In the genomic region with DNA sequence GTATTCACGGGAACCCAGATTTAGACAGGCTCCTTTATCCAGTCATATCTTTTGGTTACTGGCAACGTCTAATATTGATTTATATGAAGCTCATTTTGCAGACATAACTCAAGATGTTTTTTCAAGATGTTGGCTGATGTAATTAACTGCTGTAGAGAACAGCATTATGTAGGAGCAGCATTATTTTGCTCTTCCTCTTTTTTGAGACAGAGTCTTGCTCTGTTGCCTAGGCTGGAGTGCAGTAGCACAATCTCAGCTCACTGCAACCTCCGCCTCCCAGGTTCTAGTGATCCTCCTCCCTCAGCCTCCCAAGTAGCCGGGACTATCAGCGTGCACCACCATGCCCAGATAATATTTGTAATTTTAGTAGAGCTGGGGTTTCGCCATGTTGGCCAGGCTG, we compare ENCODE assay signal across 24 cellular contexts.
"Had no signal": no experiment of that assay in that cellular context is flagged by ENCODE, and none has a peak within 500 bp of the region (broad histone marks: within the 10 kb centered on the region; RNA-seq: fewer than 3 reads in every experiment).

No MANE protein-coding gene starts in this region.

- H3K36me3 ChIP-seq: brain microvascular endothelial cell, gastrocnemius medialis had no signal

- H3K4me1 ChIP-seq: testis had no signal

- H3K36me3 Mint-ChIP-seq: activated naive CD8-positive, alpha-beta T cell; naive thymus-derived CD8-positive, alpha-beta T cell had no signal

- H3K4me1 Mint-ChIP-seq: memory B cell; naive thymus-derived CD8-positive, alpha-beta T cell had no signal

- DNase-seq: activated CD4-positive, alpha-beta T cell treated with anti-CD3 and anti-CD28 coated beads for 4 hours; activated CD4-positive, alpha-beta T cell treated with anti-CD3 and anti-CD28 coated beads, Interleukin-2, amount 50 U/mL, for 4 hours; activated CD4-positive, CD25-positive, alpha-beta regulatory T cell; activated effector memory CD4-positive, alpha-beta T cell treated with Interleukin-2 at 50 U/mL for 16 hours; activated naive CD4-positive, alpha-beta T cell treated with Interleukin-2 at 50 U/mL for 16 hours; activated T-cell treated with anti-CD3 and anti-CD28 coated beads for 4 hours; brain microvascular endothelial cell; dorsolateral prefrontal cortex; effector memory CD4-positive, alpha-beta T cell; hippocampal formation; midbrain; naive thymus-derived CD8-positive, alpha-beta T cell; stimulated activated CD4-positive, alpha-beta T cell treated with anti-CD3 and anti-CD28 coated beads, Interleukin-12 subunit alpha, Interleukin-12 subunit beta, amount 100 ng/mL, for 4 hours; stimulated activated CD4-positive, alpha-beta T cell treated with anti-CD3 and anti-CD28 coated beads, Interleukin-4, amount 100 ng/mL, for 1 hour; stimulated activated naive CD8-positive, alpha-beta T cell treated with anti-CD3 and anti-CD28 coated beads, Interleukin-15, Interleukin-2, amounts not matched to agents 100 U/mL and 50 U/mL, for 24 hours; trophoblast cell had no signal

- H3K4me3 Mint-ChIP-seq: activated naive CD8-positive, alpha-beta T cell; memory B cell; naive thymus-derived CD8-positive, alpha-beta T cell had no signal

- H3K27ac ChIP-seq: brain microvascular endothelial cell, coronary artery, dorsolateral prefrontal cortex, gastrocnemius medialis, skin epidermis, testis had no signal

- FAIRE-seq: keratinocyte, urothelium cell line had no signal

- H3K27me3 ChIP-seq: brain microvascular endothelial cell, testis had no signal

- H3K9me3 Mint-ChIP-seq: memory B cell had no signal

- H3K4me3 ChIP-seq: coronary artery, dorsolateral prefrontal cortex, gastrocnemius medialis, skin epidermis, testis had no signal

- H3K9me3 ChIP-seq: gastrocnemius medialis, testis had no signal

- H3K27ac Mint-ChIP-seq: activated naive CD8-positive, alpha-beta T cell; memory B cell; naive thymus-derived CD8-positive, alpha-beta T cell had no signal

- ATAC-seq: naive thymus-derived CD8-positive, alpha-beta T cell; stimulated activated naive CD8-positive, alpha-beta T cell treated with anti-CD3 and anti-CD28 coated beads, Interleukin-15, Interleukin-2, amounts not matched to agents 100 U/mL and 50 U/mL, for 24 hours had no signal
